In the genomic region with DNA sequence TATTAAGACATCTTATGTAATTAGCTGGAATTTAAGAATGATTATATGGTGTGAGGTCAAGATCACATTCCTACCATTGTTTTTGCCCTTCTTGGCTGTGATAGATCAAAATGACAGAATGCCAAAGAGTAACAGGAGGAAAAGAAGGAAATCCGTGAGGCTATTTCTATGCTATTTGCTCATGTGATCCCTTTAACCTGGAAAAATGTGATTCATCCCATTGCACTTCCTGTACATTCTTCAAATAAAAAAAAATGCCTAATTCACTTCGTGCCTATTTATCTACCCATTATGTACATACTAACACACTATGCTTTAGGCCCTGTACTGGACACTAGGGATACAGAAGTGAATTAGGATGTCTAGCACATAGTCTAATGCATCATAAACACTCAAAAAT, we compare ENCODE assay signal across 21 cellular contexts.
DNase-seq lines count a peak whose midpoint lies in the region; ATAC-seq and TF ChIP-seq lines count a peak whose summit lies in the region.
"Had no signal": no experiment of that assay in that cellular context is flagged by ENCODE, and none has a peak within 500 bp of the region (broad histone marks: within the 10 kb centered on the region; RNA-seq: fewer than 3 reads in every experiment).

No MANE protein-coding gene starts in this region.

- no peak overlapping the region for H3K4me3 ChIP-seq in AG10803 (ENCODE audit: low read length)
- H3K4me3 ChIP-seq: coronary artery, pancreas, sigmoid colon had no signal

- no peak for TF ChIP-seq CTCF in AG10803 (conservative IDR thresholded peaks at IDR 0.05; ENCODE audit: low read length)

- no peak for ATAC-seq in GM21529 (IDR thresholded peaks at IDR 0.05; ENCODE audit: unreplicated experiment)
- ATAC-seq: activated CD4-positive, alpha-beta T cell treated with anti-CD3 and anti-CD28 coated beads for 36 hours; activated T-cell treated with anti-CD3 and anti-CD28 coated beads, Interleukin-2, amount 50 U/mL, for 72 hours; HCT116; HepG2; natural killer cell; pancreas; Right ventricle myocardium inferior had no signal

- DNase-seq in AG10803 (ENCODE audit: low read depth): peak; percentile 53
- peak; percentile 9 for DNase-seq in HT-29 (ENCODE audit: low spot score)
- peak; percentile 16 for DNase-seq in astrocyte of the hippocampus (ENCODE audit: low read depth, low spot score)
- DNase-seq in glomerular visceral epithelial cell (ENCODE audit: extremely low spot score): peak; percentile 32
- no peak for DNase-seq in NCI-H69 (lab: John Stamatoyannopoulos, UW)
- DNase-seq in D341Med (ENCODE audit: low spot score): no peak
- no peak for DNase-seq in activated CD8-positive, alpha-beta memory T cell treated with anti-CD3 and anti-CD28 coated beads, Interleukin-2, amount 50 U/mL, for 4 hours
- DNase-seq: activated CD4-positive, alpha-beta T cell treated with anti-CD3 and anti-CD28 coated beads for 36 hours; activated naive CD4-positive, alpha-beta T cell treated with anti-CD3 and anti-CD28 coated beads, Interleukin-2, amount 10 ng/mL, durations not matched to agents 7 days and 5 days; activated T-cell treated with anti-CD3 and anti-CD28 coated beads, Interleukin-2, amount 50 U/mL, for 72 hours; aorta; natural killer cell; NCI-H1417 treated with DMSO at 0.1 percent for 48 hours; NCI-H524; pancreas; sigmoid colon had no signal

Comparison
In these comparisons a context has a peak if more than half of its experiments do, and no peak if none do; other contexts are left out.
1. DNase-seq: peak in AG10803 (single experiment), HT-29 (single experiment), astrocyte of the hippocampus (single experiment) and glomerular visceral epithelial cell (single experiment); none in NCI-H69 (single experiment), D341Med (single experiment) and activated CD8-positive, alpha-beta memory T cell treated with anti-CD3 and anti-CD28 coated beads, Interleukin-2, amount 50 U/mL, for 4 hours (single experiment).